In the genomic region with DNA sequence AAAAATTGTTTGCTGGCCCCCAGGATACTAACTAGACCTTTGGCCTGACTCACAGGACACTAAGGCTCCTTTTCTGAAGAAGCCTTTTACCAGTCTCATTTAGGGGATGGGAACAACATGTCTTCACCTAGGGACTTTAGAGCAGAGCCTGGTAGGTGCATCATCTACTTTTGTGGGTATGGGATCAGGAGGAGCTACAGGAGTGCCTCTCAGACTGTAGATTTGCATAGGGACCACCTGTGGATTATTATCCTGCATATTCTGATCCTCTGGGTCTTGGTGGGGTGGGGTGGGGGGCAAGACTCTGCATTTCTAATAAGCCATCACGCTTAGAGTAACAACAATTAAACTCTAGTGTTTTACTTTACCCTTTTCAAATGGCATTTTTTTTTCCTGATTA, we compare ENCODE assay signal across 4 cellular contexts. TPM values are rescaled to one million over a fixed set of nuclear protein-coding genes. Genes with fewer than 3 reads are reported as not detected.
"Had no signal": no experiment of that assay in that cellular context is flagged by ENCODE, and none has a peak within 500 bp of the region (broad histone marks: within the 10 kb centered on the region; RNA-seq: fewer than 3 reads in every experiment).

No MANE protein-coding gene starts in this region.

RNA-seq across cellular contexts. Expression of gene PTPN20, which starts 21.2 kb away (rescaled TPM):
- total RNA-seq: HepG2, HT-29, HT1080, IMR-90 had no signal
- polyA plus RNA-seq: HepG2 had no signal
